ENCODE assay signal across 23 cellular contexts in genomic region chr5:126435261-126435660, GRCh38.
"Had no signal": no experiment of that assay in that cellular context is flagged by ENCODE, and none has a peak within 500 bp of the region (broad histone marks: within the 10 kb centered on the region; RNA-seq: fewer than 3 reads in every experiment).

No MANE protein-coding gene starts in this region.

- DNase-seq: activated CD4-positive, alpha-beta memory T cell treated with anti-CD3 and anti-CD28 coated beads for 36 hours; activated CD4-positive, alpha-beta T cell treated with anti-CD3 and anti-CD28 coated beads, Interleukin-2, amount 10 ng/mL, durations not matched to agents 7 days and 5 days; activated CD4-positive, CD25-positive, alpha-beta regulatory T cell; activated CD8-positive, alpha-beta memory T cell treated with anti-CD3 and anti-CD28 coated beads for 24 hours; activated gamma-delta T cell; activated naive CD4-positive, alpha-beta T cell treated with anti-CD3 and anti-CD28 coated beads for 36 hours; activated T-cell treated with anti-CD3 and anti-CD28 coated beads, Interleukin-2, amount 50 U/mL, for 4 hours; aorta; KG1; MV-4-11; NCI-H1092 treated with DMSO at 0.1 percent for 48 hours; NCI-H1417 treated with DMSO at 0.1 percent for 48 hours; NCI-H1694 treated with DMSO at 0.1 percent for 48 hours; NCI-H2029 treated with DMSO at 0.1 percent for 48 hours; NCI-H510A treated with DMSO at 0.1 percent for 48 hours; Peyer's patch; Right ventricle myocardium superior; SJCRH30; SK-N-SH; T-helper 1 cell had no signal

- H3K4me3 ChIP-seq: Peyer's patch, SJCRH30 had no signal

- H3K4me1 ChIP-seq: Peyer's patch had no signal

- H3K4me2 ChIP-seq: SK-N-SH had no signal

- H3K27ac ChIP-seq: Peyer's patch, RWPE1, SJCRH30, VCaP had no signal

- H3K9ac ChIP-seq: SK-N-SH had no signal

- ATAC-seq: activated T-cell treated with anti-CD3 and anti-CD28 coated beads, Interleukin-2, amount 50 U/mL, for 4 hours; activated T-helper 17 cell treated with anti-CD3 and anti-CD28 coated beads, Interleukin-2, amount 50 U/mL, for 72 hours had no signal

- H3K27me3 ChIP-seq: Peyer's patch, SJCRH30 had no signal

- H3K9me3 ChIP-seq: Peyer's patch, SK-N-SH had no signal
